Comparison of ENCODE assay signal across 7 cellular contexts in the genomic region with DNA sequence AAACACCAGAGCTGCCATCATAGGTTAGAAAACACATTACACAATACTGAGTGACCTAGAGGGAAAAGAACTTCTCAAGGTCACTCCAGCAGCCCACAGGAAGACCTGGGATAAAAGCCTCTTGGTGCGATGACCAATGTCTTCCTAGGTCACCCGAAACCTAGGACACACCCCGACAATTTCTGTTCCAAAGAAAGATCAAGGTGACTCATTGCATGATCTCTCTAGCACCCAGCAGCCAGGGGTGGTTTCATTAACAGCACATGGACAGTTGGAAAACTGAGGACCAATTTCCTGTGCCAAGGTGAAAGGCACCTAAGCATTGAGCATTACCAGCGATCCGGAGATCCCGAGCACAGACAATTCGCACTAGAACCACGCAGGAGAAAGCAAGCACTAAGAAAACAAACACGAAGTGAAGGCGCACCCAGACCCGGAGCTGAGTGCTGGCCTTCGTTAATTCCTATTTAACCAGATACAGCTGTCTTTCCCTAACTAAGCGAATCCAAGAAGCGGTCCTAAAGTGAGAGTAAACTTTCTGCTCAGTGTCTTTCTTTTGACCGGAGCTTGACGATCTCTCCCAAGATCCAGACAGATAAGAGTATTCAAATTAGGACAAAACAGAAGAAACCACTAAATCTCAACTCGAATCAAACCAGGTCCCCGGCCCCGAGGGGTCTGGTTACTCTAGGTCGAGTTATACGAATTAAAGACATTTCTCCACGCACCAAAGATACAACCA. TPM values are rescaled to one million over a fixed set of nuclear protein-coding genes. Genes with fewer than 3 reads are reported as not detected.
A peak's percentile ranks its signal among the peaks of the same experiment; 100 is the strongest.
DNase-seq lines count a peak whose midpoint lies in the region; ATAC-seq and TF ChIP-seq lines count a peak whose summit lies in the region.

No MANE protein-coding gene starts in this region.

- H3K27ac Mint-ChIP-seq in mesothelial cell of epicardium: peak overlapping the region; percentile 68

- no peaks in the 10 kb centered on the region for H3K9me3 Mint-ChIP-seq in mesothelial cell of epicardium

- H3K36me3 ChIP-seq in vagina: no peaks in the 10 kb centered on the region

- no peaks in the 10 kb centered on the region for H3K9me3 ChIP-seq in vagina

- H3K36me3 Mint-ChIP-seq in mesothelial cell of epicardium: no peaks in the 10 kb centered on the region

- peak; percentile 18 for ATAC-seq in GM18498 (IDR thresholded peaks at IDR 0.05; ENCODE audit: unreplicated experiment)

- H3K4me3 ChIP-seq in NB4 (ENCODE audit: low read depth, low read length) (peak overlapping the region; percentile 67), vagina (peak overlapping the region; percentile 50 to 65)

- TF ChIP-seq CTCF in NB4 (IDR thresholded peaks at IDR 0.05; ENCODE audit: low read depth, low read length) (no peak), mesothelial cell of epicardium (IDR thresholded peaks at IDR 0.05; ENCODE audit: unreplicated experiment) (no peak), vagina (IDR thresholded peaks at IDR 0.05) (no peak)

- TF ChIP-seq POLR2A in NB4 (IDR thresholded peaks at IDR 0.05; ENCODE audit: extremely low read depth, insufficient read length) (no peak), vagina (IDR thresholded peaks at IDR 0.05) (no peak)

- intact Hi-C loops in vagina (cut with DNase I): no loop called here

- peak overlapping the region; percentile 58 for H3K27ac ChIP-seq in vagina

- DNase-seq in NB4 (ENCODE audit: low read depth): peak; percentile 30
- peak; percentile 13 for DNase-seq in dermis blood vessel endothelial cell
- DNase-seq in mesothelial cell of epicardium (ENCODE audit: low spot score in 2 of 2, unreplicated experiment in 2 of 2): no peak
- DNase-seq in vagina (ENCODE audit: extremely low spot score in 2 of 2): no peak
- DNase-seq in HT-29 (ENCODE audit: low spot score): no peak
- DNase-seq in NCI-H2029 treated with DMSO at 0.1 percent for 48 hours (lab: John Stamatoyannopoulos, UW): no peak

- H3K27me3 Mint-ChIP-seq in mesothelial cell of epicardium (ENCODE audit: low read depth): peaks cover 78% of the 10 kb centered on the region

- H3K4me1 Mint-ChIP-seq in mesothelial cell of epicardium: peaks cover 21% of the 10 kb centered on the region

- no peaks in the 10 kb centered on the region for H3K27me3 ChIP-seq in vagina

- peak overlapping the region; percentile 83 for H3K4me3 Mint-ChIP-seq in mesothelial cell of epicardium

- peaks cover 16% of the 10 kb centered on the region for H3K4me1 ChIP-seq in vagina

RNA-seq across cellular contexts. Expression of a gene that starts 1.4 kb away (rescaled TPM):
- total RNA-seq in dermis blood vessel endothelial cell (0.14 and 0.17 TPM in 2 replicates), mesothelial cell of epicardium (3.3 to 4.1 TPM (median 3.5 TPM) in 3 replicates), vagina (4.9 TPM)
- total RNA-seq in HT-29 (2014; rRNA removed; shearing (Covaris generic)): 0.13 and 0.26 TPM in 2 replicates

Comparison
In these comparisons a context has a peak if more than half of its experiments do, and no peak if none do; other contexts are left out.
1. DNase-seq: peak in NB4 (single experiment) and dermis blood vessel endothelial cell (single experiment); none in mesothelial cell of epicardium (0 of 2), vagina (0 of 2), HT-29 (single experiment) and NCI-H2029 treated with DMSO at 0.1 percent for 48 hours (single experiment).